8 cellular contexts compared by ENCODE assay signal in the genomic region with DNA sequence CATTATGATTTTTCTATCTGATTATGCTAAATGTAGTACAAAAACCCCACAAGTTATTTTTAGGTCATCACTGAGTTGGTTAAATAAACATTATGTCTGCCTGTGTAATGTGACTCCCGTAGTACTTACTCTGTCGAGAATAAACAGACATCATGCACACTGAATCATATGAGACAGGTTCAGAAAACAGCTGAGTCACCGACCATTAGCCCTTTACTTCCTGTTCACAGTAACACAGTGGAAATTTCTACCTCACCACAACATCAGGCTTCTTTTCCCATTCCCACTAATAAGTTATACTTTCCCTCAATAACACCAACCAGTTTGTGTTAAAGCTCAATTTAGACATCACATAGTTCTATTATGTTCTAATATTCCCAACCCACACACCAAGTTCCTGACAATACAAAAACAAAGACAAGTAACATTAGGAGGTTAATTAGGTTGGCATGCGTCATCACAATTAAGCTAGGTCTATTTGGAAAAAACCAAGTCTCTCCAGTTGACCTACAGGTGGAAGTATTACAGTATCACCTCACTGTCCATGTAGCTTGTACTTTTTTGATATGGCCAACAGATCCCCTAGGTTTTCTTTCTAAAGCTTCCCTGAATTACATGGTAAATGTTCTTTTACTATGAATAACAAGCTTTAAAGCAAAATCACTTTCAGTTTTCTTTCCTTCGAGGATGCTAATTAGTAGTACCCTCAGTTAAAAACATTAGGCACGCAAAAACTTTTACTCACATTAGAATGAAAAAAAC.
DNase-seq lines count a peak whose midpoint lies in the region; ATAC-seq and FAIRE-seq lines count a peak whose summit lies in the region.

No MANE protein-coding gene starts in this region.

- peak; percentile 90 for ATAC-seq in GM19395 (IDR thresholded peaks at IDR 0.05; ENCODE audit: unreplicated experiment)
- peak; percentile 74 for ATAC-seq in HG03521 (IDR thresholded peaks at IDR 0.05; ENCODE audit: unreplicated experiment)
- ATAC-seq in activated T-helper 17 cell treated with anti-CD3 and anti-CD28 coated beads, Interleukin-2, amount 50 U/mL, for 72 hours (replicated peaks), result peak; percentile 100

- H3K27ac Mint-ChIP-seq in activated T-helper 17 cell treated with anti-CD3 and anti-CD28 coated beads, Interleukin-2, amount 50 U/mL, for 72 hours, result peak overlapping the region; percentile 91

- peak; percentile 100 for DNase-seq in DMS153 treated with DMSO at 0.1 percent for 48 hours (lab: John Stamatoyannopoulos, UW; ENCODE audit: unreplicated experiment)
- peak; percentile 93 for DNase-seq in NCI-H460 (ENCODE audit: extremely low read depth, low read depth)
- peak; percentile 34 to 57 for DNase-seq in frontal cortex (ENCODE audit: low spot score in 2 of 2)
- DNase-seq in pons (ENCODE audit: low spot score), result peak; percentile 85
- DNase-seq in D341Med (ENCODE audit: low spot score), result no peak

- peak overlapping the region; percentile 71 for H3K4me3 Mint-ChIP-seq in activated T-helper 17 cell treated with anti-CD3 and anti-CD28 coated beads, Interleukin-2, amount 50 U/mL, for 72 hours

- FAIRE-seq in frontal cortex (lab: Jason Lieb, UNC), result no peak

- no peaks in the 10 kb centered on the region for H3K9me3 Mint-ChIP-seq in activated T-helper 17 cell treated with anti-CD3 and anti-CD28 coated beads, Interleukin-2, amount 50 U/mL, for 72 hours

- no peaks in the 10 kb centered on the region for H3K27me3 Mint-ChIP-seq in activated T-helper 17 cell treated with anti-CD3 and anti-CD28 coated beads, Interleukin-2, amount 50 U/mL, for 72 hours

- H3K36me3 Mint-ChIP-seq in activated T-helper 17 cell treated with anti-CD3 and anti-CD28 coated beads, Interleukin-2, amount 50 U/mL, for 72 hours (ENCODE audit: low read depth), result no peaks in the 10 kb centered on the region

- peaks cover 9% of the 10 kb centered on the region for H3K4me1 Mint-ChIP-seq in activated T-helper 17 cell treated with anti-CD3 and anti-CD28 coated beads, Interleukin-2, amount 50 U/mL, for 72 hours
